Comparison of ENCODE assay signal across 10 cellular contexts in genomic region chr10:104321716-104322415, GRCh38. TPM values are rescaled to one million over a fixed set of nuclear protein-coding genes. Genes with fewer than 3 reads are reported as not detected.
DNase-seq lines count a peak whose midpoint lies in the region; ATAC-seq, FAIRE-seq and TF ChIP-seq lines count a peak whose summit lies in the region.
"Had no signal": no experiment of that assay in that cellular context is flagged by ENCODE, and none has a peak within 500 bp of the region (broad histone marks: within the 10 kb centered on the region; RNA-seq: fewer than 3 reads in every experiment).

No MANE protein-coding gene starts in this region.

- H3K27ac ChIP-seq in BLaER1: peak overlapping the region; percentile 89

- H3K9me3 ChIP-seq in BLaER1 (no peaks in the 10 kb centered on the region), mucosa of descending colon (no peaks in the 10 kb centered on the region)

- intact Hi-C loops in MCF 10A (cut with micrococcal nuclease) (no loop called here), mucosa of descending colon (cut with DNase I, micrococcal nuclease) (no loop called here)

- H3K27ac Mint-ChIP-seq in MCF 10A (ENCODE audit: low read depth, unreplicated experiment): peak overlapping the region; percentile 95

- H3K4me3 Mint-ChIP-seq in MCF 10A (ENCODE audit: unreplicated experiment): no peak overlapping the region

- no peaks in the 10 kb centered on the region for H3K27me3 ChIP-seq in BLaER1

- peak overlapping the region; percentile 65 for H3K9ac ChIP-seq in BLaER1

- DNase-seq in MCF 10A (ENCODE audit: unreplicated experiment): peak; percentile 69
- no peak for DNase-seq in mucosa of descending colon
- no peak for DNase-seq in RCC 7860 (ENCODE audit: low spot score)
- DNase-seq in stimulated activated CD4-positive, alpha-beta T cell treated with anti-CD3 and anti-CD28 coated beads, Interleukin-15, amount 100 ng/mL, for 24 hours: no peak
- no peak for DNase-seq in superior temporal gyrus (ENCODE audit: extremely low spot score)
- DNase-seq: NK-92 treated with Interleukin-12 subunit alpha and Interleukin-12 subunit beta, amount 100 ng/mL, for 24 hours had no signal

- POLR2A ChIA-PET in MCF 10A (lab: Yijun Ruan, JAX): interaction anchor here (0.7 to 8.5 kb wide), 11 partner anchors 8 to 236 kb away, joined by 3 to 146 read pairs (median 5); partner anchors contain the start of genes COL17A1 and ITPRIP

- peaks cover 100% of the 10 kb centered on the region for H4K20me1 ChIP-seq in BLaER1

- H3K36me3 Mint-ChIP-seq in MCF 10A (ENCODE audit: insufficient read depth, unreplicated experiment): peaks cover 28% of the 10 kb centered on the region

- H3K9me3 Mint-ChIP-seq in MCF 10A (ENCODE audit: unreplicated experiment): no peaks in the 10 kb centered on the region

- H3K36me3 ChIP-seq in BLaER1 (peaks cover 53% of the 10 kb centered on the region), mucosa of descending colon (ENCODE audit: low read depth) (no peaks in the 10 kb centered on the region)

- no peak for FAIRE-seq in RCC 7860 (lab: Jason Lieb, UNC)
- FAIRE-seq: endothelial cell of umbilical vein had no signal

- H3K4me3 ChIP-seq in BLaER1 (no peak overlapping the region), mucosa of descending colon (no peak overlapping the region)

- H3K4me1 ChIP-seq in BLaER1 (peaks cover 100% of the 10 kb centered on the region), mucosa of descending colon (ENCODE audit: low read depth) (peaks cover 10% of the 10 kb centered on the region)

- peak; percentile 3 for ATAC-seq in HG02678 (IDR thresholded peaks at IDR 0.05; ENCODE audit: unreplicated experiment)
- peak; percentile 11 for ATAC-seq in mucosa of descending colon
- ATAC-seq in HG02588 (IDR thresholded peaks at IDR 0.05; ENCODE audit: unreplicated experiment): no peak

- CTCF ChIA-PET in MCF 10A (lab: Yijun Ruan, JAX): interaction anchor here (0.9 to 13.8 kb wide), 14 partner anchors 9 to 52 kb away, joined by 3 to 143 read pairs (median 7); partner anchors contain the start of genes CFAP58 and ITPRIP

- H3K27me3 Mint-ChIP-seq in MCF 10A (ENCODE audit: insufficient read depth, unreplicated experiment): no peaks in the 10 kb centered on the region

- TSS peak; percentile 39 for BruUV-seq in MCF 10A (replicated peaks; lab: Mats Ljungman, UMichigan)

- H3K4me1 Mint-ChIP-seq in MCF 10A (ENCODE audit: insufficient read depth, unreplicated experiment): peaks cover 74% of the 10 kb centered on the region

- H3K4me2 ChIP-seq in BLaER1: peak overlapping the region; percentile 97

- TF ChIP-seq CTCF in MCF 10A (IDR thresholded peaks at IDR 0.05; ENCODE audit: unreplicated experiment) (no peak), mucosa of descending colon (IDR thresholded peaks at IDR 0.05) (no peak)

RNA-seq across cellular contexts. Expression of gene ITPRIP, which starts 16.4 kb away (rescaled TPM):
- total RNA-seq in MCF 10A (2022): 29.4 and 29.8 TPM in 2 replicates
- 10 to 100 TPM in 1 of 3 donors, 1 to 10 TPM in 2; 3.2 to 10.7 (median 5.7) TPM for total RNA-seq in mucosa of descending colon

RNA-seq across cellular contexts. Expression of gene CFAP58, which starts 31.8 kb away (rescaled TPM):
- total RNA-seq in MCF 10A (2022) (0.89 and 1.1 TPM in 2 replicates), mucosa of descending colon (under 1 TPM; 0.14 to 0.44 (median 0.17) TPM)

RNA-seq across cellular contexts. Expression of gene GSTO2, which starts 52.9 kb away (rescaled TPM):
- 33.8 and 40.9 TPM in 2 replicates for total RNA-seq in MCF 10A (2022)
- 10 to 100 TPM in 2 of 3 donors, 1 to 10 TPM in 1; 5.4 to 19.7 (median 18.3) TPM for total RNA-seq in mucosa of descending colon
